Comparison of ENCODE assay signal across 2 cellular contexts in the genomic region with DNA sequence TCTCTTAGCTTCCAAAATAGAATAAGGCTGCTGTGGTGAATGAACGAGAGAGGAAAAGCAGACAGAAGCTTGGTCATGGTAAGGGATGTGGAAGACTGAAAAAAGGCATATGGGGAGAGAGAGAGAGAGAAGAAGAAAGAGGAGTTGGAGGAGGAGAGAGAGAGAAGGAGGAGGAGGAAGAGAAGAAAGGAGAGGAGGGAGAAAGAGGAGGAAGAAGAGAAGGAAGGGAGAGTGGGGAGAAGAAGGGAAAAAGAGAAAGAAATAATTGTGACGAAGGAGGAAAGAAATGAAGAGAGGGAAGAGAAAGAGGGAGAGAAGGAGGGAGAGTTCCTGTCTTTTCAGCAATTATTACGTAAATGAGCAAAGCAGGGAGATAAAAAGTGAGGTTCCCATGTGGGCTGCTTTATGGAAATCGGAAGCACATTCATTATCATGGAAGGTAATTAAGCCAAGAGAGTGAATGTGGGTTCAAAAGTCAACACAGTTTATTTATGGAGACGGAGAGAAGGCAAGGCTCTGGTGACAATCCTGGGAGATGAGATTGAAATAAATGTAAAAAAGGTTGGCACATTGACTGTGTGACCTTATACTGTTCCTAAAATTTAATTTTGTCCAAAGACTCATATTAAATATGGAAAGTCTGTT.
TF ChIP-seq lines count a peak whose summit lies in the region.

No MANE protein-coding gene starts in this region.

TF ChIP-seq in GM23338, 12 proteins besides CTCF, POLR2A, EP300 and RAD21 (continued from another document and continues in another):
- TF ChIP-seq, protein P1, sequence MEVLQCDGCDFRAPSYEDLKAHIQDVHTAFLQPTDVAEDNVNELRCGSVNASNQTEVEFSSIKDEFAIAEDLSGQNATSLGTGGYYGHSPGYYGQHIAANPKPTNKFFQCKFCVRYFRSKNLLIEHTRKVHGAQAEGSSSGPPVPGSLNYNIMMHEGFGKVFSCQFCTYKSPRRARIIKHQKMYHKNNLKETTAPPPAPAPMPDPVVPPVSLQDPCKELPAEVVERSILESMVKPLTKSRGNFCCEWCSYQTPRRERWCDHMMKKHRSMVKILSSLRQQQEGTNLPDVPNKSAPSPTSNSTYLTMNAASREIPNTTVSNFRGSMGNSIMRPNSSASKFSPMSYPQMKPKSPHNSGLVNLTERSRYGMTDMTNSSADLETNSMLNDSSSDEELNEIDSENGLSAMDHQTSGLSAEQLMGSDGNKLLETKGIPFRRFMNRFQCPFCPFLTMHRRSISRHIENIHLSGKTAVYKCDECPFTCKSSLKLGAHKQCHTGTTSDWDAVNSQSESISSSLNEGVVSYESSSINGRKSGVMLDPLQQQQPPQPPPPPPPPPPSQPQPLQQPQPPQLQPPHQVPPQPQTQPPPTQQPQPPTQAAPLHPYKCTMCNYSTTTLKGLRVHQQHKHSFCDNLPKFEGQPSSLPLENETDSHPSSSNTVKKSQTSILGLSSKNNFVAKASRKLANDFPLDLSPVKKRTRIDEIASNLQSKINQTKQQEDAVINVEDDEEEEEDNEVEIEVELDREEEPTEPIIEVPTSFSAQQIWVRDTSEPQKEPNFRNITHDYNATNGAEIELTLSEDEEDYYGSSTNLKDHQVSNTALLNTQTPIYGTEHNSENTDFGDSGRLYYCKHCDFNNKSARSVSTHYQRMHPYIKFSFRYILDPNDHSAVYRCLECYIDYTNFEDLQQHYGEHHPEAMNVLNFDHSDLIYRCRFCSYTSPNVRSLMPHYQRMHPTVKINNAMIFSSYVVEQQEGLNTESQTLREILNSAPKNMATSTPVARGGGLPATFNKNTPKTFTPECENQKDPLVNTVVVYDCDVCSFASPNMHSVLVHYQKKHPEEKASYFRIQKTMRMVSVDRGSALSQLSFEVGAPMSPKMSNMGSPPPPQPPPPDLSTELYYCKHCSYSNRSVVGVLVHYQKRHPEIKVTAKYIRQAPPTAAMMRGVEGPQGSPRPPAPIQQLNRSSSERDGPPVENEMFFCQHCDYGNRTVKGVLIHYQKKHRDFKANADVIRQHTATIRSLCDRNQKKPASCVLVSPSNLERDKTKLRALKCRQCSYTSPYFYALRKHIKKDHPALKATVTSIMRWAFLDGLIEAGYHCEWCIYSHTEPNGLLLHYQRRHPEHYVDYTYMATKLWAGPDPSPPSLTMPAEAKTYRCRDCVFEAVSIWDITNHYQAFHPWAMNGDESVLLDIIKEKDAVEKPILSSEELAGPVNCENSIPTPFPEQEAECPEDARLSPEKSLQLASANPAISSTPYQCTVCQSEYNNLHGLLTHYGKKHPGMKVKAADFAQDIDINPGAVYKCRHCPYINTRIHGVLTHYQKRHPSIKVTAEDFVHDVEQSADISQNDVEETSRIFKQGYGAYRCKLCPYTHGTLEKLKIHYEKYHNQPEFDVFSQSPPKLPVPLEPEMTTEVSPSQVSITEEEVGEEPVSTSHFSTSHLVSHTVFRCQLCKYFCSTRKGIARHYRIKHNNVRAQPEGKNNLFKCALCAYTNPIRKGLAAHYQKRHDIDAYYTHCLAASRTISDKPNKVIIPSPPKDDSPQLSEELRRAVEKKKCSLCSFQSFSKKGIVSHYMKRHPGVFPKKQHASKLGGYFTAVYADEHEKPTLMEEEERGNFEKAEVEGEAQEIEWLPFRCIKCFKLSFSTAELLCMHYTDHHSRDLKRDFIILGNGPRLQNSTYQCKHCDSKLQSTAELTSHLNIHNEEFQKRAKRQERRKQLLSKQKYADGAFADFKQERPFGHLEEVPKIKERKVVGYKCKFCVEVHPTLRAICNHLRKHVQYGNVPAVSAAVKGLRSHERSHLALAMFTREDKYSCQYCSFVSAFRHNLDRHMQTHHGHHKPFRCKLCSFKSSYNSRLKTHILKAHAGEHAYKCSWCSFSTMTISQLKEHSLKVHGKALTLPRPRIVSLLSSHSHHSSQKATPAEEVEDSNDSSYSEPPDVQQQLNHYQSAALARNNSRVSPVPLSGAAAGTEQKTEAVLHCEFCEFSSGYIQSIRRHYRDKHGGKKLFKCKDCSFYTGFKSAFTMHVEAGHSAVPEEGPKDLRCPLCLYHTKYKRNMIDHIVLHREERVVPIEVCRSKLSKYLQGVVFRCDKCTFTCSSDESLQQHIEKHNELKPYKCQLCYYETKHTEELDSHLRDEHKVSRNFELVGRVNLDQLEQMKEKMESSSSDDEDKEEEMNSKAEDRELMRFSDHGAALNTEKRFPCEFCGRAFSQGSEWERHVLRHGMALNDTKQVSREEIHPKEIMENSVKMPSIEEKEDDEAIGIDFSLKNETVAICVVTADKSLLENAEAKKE (CRISPR knock-in tag; IDR thresholded peaks at IDR 0.05), result no peak
- TF ChIP-seq ZNF331 (CRISPR knock-in tag; IDR thresholded peaks at IDR 0.05; ENCODE audit: low read depth) (no peak), EZH2 (IDR thresholded peaks at IDR 0.05; ENCODE audit: low read depth, unreplicated experiment) (no peak), CREB1 (CRISPR knock-in tag; IDR thresholded peaks at IDR 0.05; ENCODE audit: low read depth) (no peak), JUNB (IDR thresholded peaks at IDR 0.05; ENCODE audit: unreplicated experiment) (no peak), NANOG (IDR thresholded peaks at IDR 0.05; ENCODE audit: borderline replicate concordance) (no peak), EZH2phosphoT487 (IDR thresholded peaks at IDR 0.05; ENCODE audit: unreplicated experiment) (no peak), POLR2AphosphoS5 (IDR thresholded peaks at IDR 0.05; ENCODE audit: low read depth) (no peak)
- TF ChIP-seq, protein P2, sequence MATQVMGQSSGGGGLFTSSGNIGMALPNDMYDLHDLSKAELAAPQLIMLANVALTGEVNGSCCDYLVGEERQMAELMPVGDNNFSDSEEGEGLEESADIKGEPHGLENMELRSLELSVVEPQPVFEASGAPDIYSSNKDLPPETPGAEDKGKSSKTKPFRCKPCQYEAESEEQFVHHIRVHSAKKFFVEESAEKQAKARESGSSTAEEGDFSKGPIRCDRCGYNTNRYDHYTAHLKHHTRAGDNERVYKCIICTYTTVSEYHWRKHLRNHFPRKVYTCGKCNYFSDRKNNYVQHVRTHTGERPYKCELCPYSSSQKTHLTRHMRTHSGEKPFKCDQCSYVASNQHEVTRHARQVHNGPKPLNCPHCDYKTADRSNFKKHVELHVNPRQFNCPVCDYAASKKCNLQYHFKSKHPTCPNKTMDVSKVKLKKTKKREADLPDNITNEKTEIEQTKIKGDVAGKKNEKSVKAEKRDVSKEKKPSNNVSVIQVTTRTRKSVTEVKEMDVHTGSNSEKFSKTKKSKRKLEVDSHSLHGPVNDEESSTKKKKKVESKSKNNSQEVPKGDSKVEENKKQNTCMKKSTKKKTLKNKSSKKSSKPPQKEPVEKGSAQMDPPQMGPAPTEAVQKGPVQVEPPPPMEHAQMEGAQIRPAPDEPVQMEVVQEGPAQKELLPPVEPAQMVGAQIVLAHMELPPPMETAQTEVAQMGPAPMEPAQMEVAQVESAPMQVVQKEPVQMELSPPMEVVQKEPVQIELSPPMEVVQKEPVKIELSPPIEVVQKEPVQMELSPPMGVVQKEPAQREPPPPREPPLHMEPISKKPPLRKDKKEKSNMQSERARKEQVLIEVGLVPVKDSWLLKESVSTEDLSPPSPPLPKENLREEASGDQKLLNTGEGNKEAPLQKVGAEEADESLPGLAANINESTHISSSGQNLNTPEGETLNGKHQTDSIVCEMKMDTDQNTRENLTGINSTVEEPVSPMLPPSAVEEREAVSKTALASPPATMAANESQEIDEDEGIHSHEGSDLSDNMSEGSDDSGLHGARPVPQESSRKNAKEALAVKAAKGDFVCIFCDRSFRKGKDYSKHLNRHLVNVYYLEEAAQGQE (IDR thresholded peaks at IDR 0.05; ENCODE audit: unreplicated experiment), result no peak

TF ChIP-seq in H1, 55 proteins besides CTCF, POLR2A, EP300 and RAD21:
- TF ChIP-seq ASH2L (IDR thresholded peaks at IDR 0.05; ENCODE audit: low read length) (no peak), HDAC6 (IDR thresholded peaks at IDR 0.05; ENCODE audit: low read depth, low read length) (no peak), GABPA (IDR thresholded peaks at IDR 0.05; ENCODE audit: borderline replicate concordance, insufficient read depth, low read length) (no peak), CHD2 (IDR thresholded peaks at IDR 0.05; ENCODE audit: low read length) (no peak), BRCA1 (IDR thresholded peaks at IDR 0.05; ENCODE audit: low read depth, low read length) (no peak), JUN (IDR thresholded peaks at IDR 0.05; ENCODE audit: low read depth, low read length) (no peak), KDM4A (IDR thresholded peaks at IDR 0.05; ENCODE audit: low read depth, low read length, severe bottlenecking) (no peak), YY1 (IDR thresholded peaks at IDR 0.05; ENCODE audit: low read depth, low read length) (no peak), FOSL1 (IDR thresholded peaks at IDR 0.05; ENCODE audit: insufficient read depth, low read depth, low read length) (no peak)
- TF ChIP-seq, protein P3, sequence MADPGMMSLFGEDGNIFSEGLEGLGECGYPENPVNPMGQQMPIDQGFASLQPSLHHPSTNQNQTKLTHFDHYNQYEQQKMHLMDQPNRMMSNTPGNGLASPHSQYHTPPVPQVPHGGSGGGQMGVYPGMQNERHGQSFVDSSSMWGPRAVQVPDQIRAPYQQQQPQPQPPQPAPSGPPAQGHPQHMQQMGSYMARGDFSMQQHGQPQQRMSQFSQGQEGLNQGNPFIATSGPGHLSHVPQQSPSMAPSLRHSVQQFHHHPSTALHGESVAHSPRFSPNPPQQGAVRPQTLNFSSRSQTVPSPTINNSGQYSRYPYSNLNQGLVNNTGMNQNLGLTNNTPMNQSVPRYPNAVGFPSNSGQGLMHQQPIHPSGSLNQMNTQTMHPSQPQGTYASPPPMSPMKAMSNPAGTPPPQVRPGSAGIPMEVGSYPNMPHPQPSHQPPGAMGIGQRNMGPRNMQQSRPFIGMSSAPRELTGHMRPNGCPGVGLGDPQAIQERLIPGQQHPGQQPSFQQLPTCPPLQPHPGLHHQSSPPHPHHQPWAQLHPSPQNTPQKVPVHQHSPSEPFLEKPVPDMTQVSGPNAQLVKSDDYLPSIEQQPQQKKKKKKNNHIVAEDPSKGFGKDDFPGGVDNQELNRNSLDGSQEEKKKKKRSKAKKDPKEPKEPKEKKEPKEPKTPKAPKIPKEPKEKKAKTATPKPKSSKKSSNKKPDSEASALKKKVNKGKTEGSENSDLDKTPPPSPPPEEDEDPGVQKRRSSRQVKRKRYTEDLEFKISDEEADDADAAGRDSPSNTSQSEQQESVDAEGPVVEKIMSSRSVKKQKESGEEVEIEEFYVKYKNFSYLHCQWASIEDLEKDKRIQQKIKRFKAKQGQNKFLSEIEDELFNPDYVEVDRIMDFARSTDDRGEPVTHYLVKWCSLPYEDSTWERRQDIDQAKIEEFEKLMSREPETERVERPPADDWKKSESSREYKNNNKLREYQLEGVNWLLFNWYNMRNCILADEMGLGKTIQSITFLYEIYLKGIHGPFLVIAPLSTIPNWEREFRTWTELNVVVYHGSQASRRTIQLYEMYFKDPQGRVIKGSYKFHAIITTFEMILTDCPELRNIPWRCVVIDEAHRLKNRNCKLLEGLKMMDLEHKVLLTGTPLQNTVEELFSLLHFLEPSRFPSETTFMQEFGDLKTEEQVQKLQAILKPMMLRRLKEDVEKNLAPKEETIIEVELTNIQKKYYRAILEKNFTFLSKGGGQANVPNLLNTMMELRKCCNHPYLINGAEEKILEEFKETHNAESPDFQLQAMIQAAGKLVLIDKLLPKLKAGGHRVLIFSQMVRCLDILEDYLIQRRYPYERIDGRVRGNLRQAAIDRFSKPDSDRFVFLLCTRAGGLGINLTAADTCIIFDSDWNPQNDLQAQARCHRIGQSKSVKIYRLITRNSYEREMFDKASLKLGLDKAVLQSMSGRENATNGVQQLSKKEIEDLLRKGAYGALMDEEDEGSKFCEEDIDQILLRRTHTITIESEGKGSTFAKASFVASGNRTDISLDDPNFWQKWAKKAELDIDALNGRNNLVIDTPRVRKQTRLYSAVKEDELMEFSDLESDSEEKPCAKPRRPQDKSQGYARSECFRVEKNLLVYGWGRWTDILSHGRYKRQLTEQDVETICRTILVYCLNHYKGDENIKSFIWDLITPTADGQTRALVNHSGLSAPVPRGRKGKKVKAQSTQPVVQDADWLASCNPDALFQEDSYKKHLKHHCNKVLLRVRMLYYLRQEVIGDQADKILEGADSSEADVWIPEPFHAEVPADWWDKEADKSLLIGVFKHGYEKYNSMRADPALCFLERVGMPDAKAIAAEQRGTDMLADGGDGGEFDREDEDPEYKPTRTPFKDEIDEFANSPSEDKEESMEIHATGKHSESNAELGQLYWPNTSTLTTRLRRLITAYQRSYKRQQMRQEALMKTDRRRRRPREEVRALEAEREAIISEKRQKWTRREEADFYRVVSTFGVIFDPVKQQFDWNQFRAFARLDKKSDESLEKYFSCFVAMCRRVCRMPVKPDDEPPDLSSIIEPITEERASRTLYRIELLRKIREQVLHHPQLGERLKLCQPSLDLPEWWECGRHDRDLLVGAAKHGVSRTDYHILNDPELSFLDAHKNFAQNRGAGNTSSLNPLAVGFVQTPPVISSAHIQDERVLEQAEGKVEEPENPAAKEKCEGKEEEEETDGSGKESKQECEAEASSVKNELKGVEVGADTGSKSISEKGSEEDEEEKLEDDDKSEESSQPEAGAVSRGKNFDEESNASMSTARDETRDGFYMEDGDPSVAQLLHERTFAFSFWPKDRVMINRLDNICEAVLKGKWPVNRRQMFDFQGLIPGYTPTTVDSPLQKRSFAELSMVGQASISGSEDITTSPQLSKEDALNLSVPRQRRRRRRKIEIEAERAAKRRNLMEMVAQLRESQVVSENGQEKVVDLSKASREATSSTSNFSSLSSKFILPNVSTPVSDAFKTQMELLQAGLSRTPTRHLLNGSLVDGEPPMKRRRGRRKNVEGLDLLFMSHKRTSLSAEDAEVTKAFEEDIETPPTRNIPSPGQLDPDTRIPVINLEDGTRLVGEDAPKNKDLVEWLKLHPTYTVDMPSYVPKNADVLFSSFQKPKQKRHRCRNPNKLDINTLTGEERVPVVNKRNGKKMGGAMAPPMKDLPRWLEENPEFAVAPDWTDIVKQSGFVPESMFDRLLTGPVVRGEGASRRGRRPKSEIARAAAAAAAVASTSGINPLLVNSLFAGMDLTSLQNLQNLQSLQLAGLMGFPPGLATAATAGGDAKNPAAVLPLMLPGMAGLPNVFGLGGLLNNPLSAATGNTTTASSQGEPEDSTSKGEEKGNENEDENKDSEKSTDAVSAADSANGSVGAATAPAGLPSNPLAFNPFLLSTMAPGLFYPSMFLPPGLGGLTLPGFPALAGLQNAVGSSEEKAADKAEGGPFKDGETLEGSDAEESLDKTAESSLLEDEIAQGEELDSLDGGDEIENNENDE (IDR thresholded peaks at IDR 0.05; ENCODE audit: insufficient replicate concordance, low read length), result no peak
TF ChIP-seq in H1: peak in this region for 0.
